16 cellular contexts compared by ENCODE assay signal in genomic region chr11:119615879-119616190, GRCh38.
A peak's percentile ranks its signal among the peaks of the same experiment; 100 is the strongest.
DNase-seq lines count a peak whose midpoint lies in the region; ATAC-seq, FAIRE-seq and TF ChIP-seq lines count a peak whose summit lies in the region.
"Had no signal": no experiment of that assay in that cellular context is flagged by ENCODE, and none has a peak within 500 bp of the region (broad histone marks: within the 10 kb centered on the region; RNA-seq: fewer than 3 reads in every experiment).

No MANE protein-coding gene starts in this region.

- H3K4me1 ChIP-seq in GM12878 (ENCODE audit: control insufficient read depth, insufficient read depth, low read length) = no peaks in the 10 kb centered on the region
- H3K4me1 ChIP-seq in mucosa of descending colon (ENCODE audit: low read depth) = no peaks in the 10 kb centered on the region
- H3K4me1 ChIP-seq in Caco-2 = peaks cover 28% of the 10 kb centered on the region

- H3K9me3 Mint-ChIP-seq in Caco-2 (ENCODE audit: unreplicated experiment) = no peaks in the 10 kb centered on the region
- H3K9me3 Mint-ChIP-seq: activated naive CD8-positive, alpha-beta T cell treated with anti-CD3 and anti-CD28 coated beads, Interleukin-2, amount 50 U/mL, for 24 hours; stimulated activated memory B cell treated with anti-CD40 and anti-IgM and Interleukin-4, amounts not matched to agents 10 μg/mL and 1 μg/mL and 100 μg/mL, for 72 hours had no signal

- no peak overlapping the region for H3K27ac ChIP-seq in GM12878 (ENCODE audit: control insufficient read depth, insufficient read depth)
- H3K27ac ChIP-seq: SK-N-MC had no signal

- H4K20me1 ChIP-seq in GM12878 (ENCODE audit: control insufficient read depth, insufficient read depth) = no peaks in the 10 kb centered on the region

- no peak for TF ChIP-seq EP300 in GM12878 (IDR thresholded peaks at IDR 0.05; ENCODE audit: borderline replicate concordance in 1 of 2, control insufficient read depth in 1 of 2, low read depth in 2 of 2, low read length in 2 of 2)

- in situ Hi-C loops in GM12878 (cut with MboI) = no loop called here

- SMC1A ChIA-PET in GM12878 (lab: Charles Lee; ENCODE audit: uncharacterized antibody, unreplicated experiment) = interaction anchor here (0.6 to 1.6 kb wide), 2 partner anchors 10 to 19 kb away, joined by 3 read pairs; no protein-coding TSS in a partner anchor

- RAD21 ChIA-PET in GM12878 (lab: Charles Lee; ENCODE audit: unreplicated experiment) = interaction anchor here (0.8 to 1.2 kb wide), 2 partner anchors 41 to 48 kb away, joined by 3 read pairs; no protein-coding TSS in a partner anchor

- POLR2A ChIA-PET in GM12878 (lab: Charles Lee) (no interaction called here), Caco-2 (lab: Charles Lee) (no interaction called here)

- no peak overlapping the region; the same call in 1 of the 2 replicates for H2AFZ ChIP-seq in GM12878 (ENCODE audit: control insufficient read depth, low read depth, low read length)

- TF ChIP-seq CTCF in GM12878 (IDR thresholded peaks at IDR 0.05 in 2 of 3, conservative IDR thresholded peaks at IDR 0.05 in 1 of 3; ENCODE audit: control insufficient read depth in 2 of 3, extremely low read depth in 1 of 3, insufficient read depth in 1 of 3, low read depth in 3 of 3, low read length in 3 of 3) = no peak
- TF ChIP-seq CTCF in mucosa of descending colon (IDR thresholded peaks at IDR 0.05) = no peak
- no peak for TF ChIP-seq CTCF in Caco-2 (IDR thresholded peaks at IDR 0.05; ENCODE audit: insufficient read depth in 1 of 2, low read depth in 1 of 2, low read length in 1 of 2, severe bottlenecking in 1 of 2, unreplicated experiment in 1 of 2)

- no peak for DNase-seq in GM12878 (ENCODE audit: low read depth, low spot score)
- DNase-seq in mucosa of descending colon = no peak
- DNase-seq in NCI-H2196 treated with DMSO at 0.1 percent for 48 hours (lab: John Stamatoyannopoulos, UW; ENCODE audit: unreplicated experiment) = no peak
- DNase-seq in Caco-2 = no peak
- DNase-seq in NCI-H1694 (lab: John Stamatoyannopoulos, UW) = no peak
- DNase-seq: activated CD4-positive, CD25-positive, alpha-beta regulatory T cell treated with anti-CD3 and anti-CD28 coated beads, Interleukin-2, amount 50 U/mL, for 72 hours; activated naive CD8-positive, alpha-beta T cell treated with anti-CD3 and anti-CD28 coated beads, Interleukin-2, amount 50 U/mL, for 24 hours; GOT3; NCI-H1417; stimulated activated CD4-positive, alpha-beta T cell treated with anti-CD3 and anti-CD28 coated beads, Interleukin-2, amount 100 ng/mL, for 48 hours had no signal

- no peak for TF ChIP-seq POLR2A in GM12878 (IDR thresholded peaks at IDR 0.05; ENCODE audit: low read depth, low read length)

- no peaks in the 10 kb centered on the region for H3K27me3 Mint-ChIP-seq in Caco-2 (ENCODE audit: insufficient read depth, unreplicated experiment)

- H3K36me3 Mint-ChIP-seq in Caco-2 (ENCODE audit: insufficient read depth, unreplicated experiment) = peaks cover 5% of the 10 kb centered on the region
- H3K36me3 Mint-ChIP-seq: stimulated activated memory B cell treated with anti-CD40 and anti-IgM and Interleukin-4, amounts not matched to agents 10 μg/mL and 1 μg/mL and 100 μg/mL, for 72 hours had no signal

- no peak overlapping the region for H3K4me3 Mint-ChIP-seq in Caco-2 (ENCODE audit: unreplicated experiment)
- H3K4me3 Mint-ChIP-seq: activated naive CD8-positive, alpha-beta T cell treated with anti-CD3 and anti-CD28 coated beads, Interleukin-2, amount 50 U/mL, for 24 hours; B cell; stimulated activated memory B cell treated with anti-CD40 and anti-IgM and Interleukin-4, amounts not matched to agents 10 μg/mL and 1 μg/mL and 100 μg/mL, for 72 hours had no signal

- no peak overlapping the region for H3K4me2 ChIP-seq in GM12878 (ENCODE audit: control insufficient read depth, insufficient read depth)

- H3K36me3 ChIP-seq in GM12878 (ENCODE audit: control insufficient read depth in 2 of 2, insufficient read depth in 2 of 2, low read length in 1 of 2) (no peaks in the 10 kb centered on the region), mucosa of descending colon (ENCODE audit: low read depth) (no peaks in the 10 kb centered on the region), Caco-2 (ENCODE audit: control insufficient read depth, insufficient read depth, low read length) (no peaks in the 10 kb centered on the region)

- ATAC-seq in GM18861 (IDR thresholded peaks at IDR 0.05; ENCODE audit: unreplicated experiment) (peak; percentile 7), HG03378 (IDR thresholded peaks at IDR 0.05; ENCODE audit: unreplicated experiment) (peak; percentile 11), GM12878 (peak; percentile 55), mucosa of descending colon (peak; percentile 20), HG03045 (IDR thresholded peaks at IDR 0.05; ENCODE audit: unreplicated experiment) (no peak)
- ATAC-seq: activated naive CD8-positive, alpha-beta T cell treated with anti-CD3 and anti-CD28 coated beads, Interleukin-2, amount 50 U/mL, for 24 hours; stimulated activated memory B cell treated with anti-CD40 and anti-IgM and Interleukin-4, amounts not matched to agents 10 μg/mL and 1 μg/mL and 100 μg/mL, for 72 hours had no signal

- peaks cover 25% of the 10 kb centered on the region for H3K4me1 Mint-ChIP-seq in Caco-2 (ENCODE audit: low read depth, unreplicated experiment)
- H3K4me1 Mint-ChIP-seq: activated naive CD8-positive, alpha-beta T cell treated with anti-CD3 and anti-CD28 coated beads, Interleukin-2, amount 50 U/mL, for 24 hours; stimulated activated memory B cell treated with anti-CD40 and anti-IgM and Interleukin-4, amounts not matched to agents 10 μg/mL and 1 μg/mL and 100 μg/mL, for 72 hours had no signal

- peaks cover 0 to 2% of the 10 kb centered on the region in 2 experiments; a peak in 2 of 4 replicates for H3K27me3 ChIP-seq in GM12878 (replicated peaks in 1 of 2; ENCODE audit: control insufficient read depth in 2 of 2, insufficient read depth in 2 of 2, low read length in 1 of 2)
- no peaks in the 10 kb centered on the region for H3K27me3 ChIP-seq in Caco-2 (replicated peaks; ENCODE audit: control insufficient read depth, insufficient read depth, low read length)

- intact Hi-C loops in GM12878 (cut with micrococcal nuclease; ENCODE audit: unreplicated experiment) (loop anchor here (10.0 kb wide), 1 partner anchor 131 kb away; no protein-coding TSS in a partner anchor), mucosa of descending colon (cut with DNase I, micrococcal nuclease) (no loop called here), Caco-2 (cut with micrococcal nuclease; ENCODE audit: unreplicated experiment) (no loop called here)

- CTCF ChIA-PET in GM12878 (lab: Yijun Ruan, JAX) = interaction anchor here (1.4 to 1.5 kb wide), 3 partner anchors 17 to 141 kb away, joined by 3 to 4 read pairs (median 3); no protein-coding TSS in a partner anchor
- CTCF ChIA-PET in Caco-2 (lab: Charles Lee) = no interaction called here

- no peak overlapping the region for H3K4me3 ChIP-seq in GM12878
- H3K4me3 ChIP-seq in mucosa of descending colon = no peak overlapping the region
- H3K4me3 ChIP-seq in Caco-2 (ENCODE audit: low read depth, low read length) = no peak overlapping the region
- H3K4me3 ChIP-seq: SK-N-MC had no signal

- FAIRE-seq in GM12878 (lab: Jason Lieb, UNC) = no peak

- TF ChIP-seq RAD21 in GM12878 (IDR thresholded peaks at IDR 0.05; ENCODE audit: insufficient read depth, low read depth, low read length) = no peak

- no peaks in the 10 kb centered on the region for H3K79me2 ChIP-seq in GM12878 (ENCODE audit: control insufficient read depth, insufficient read depth, low read length)

- H3K27ac Mint-ChIP-seq in Caco-2 (ENCODE audit: unreplicated experiment) = no peak overlapping the region
- H3K27ac Mint-ChIP-seq: activated naive CD8-positive, alpha-beta T cell treated with anti-CD3 and anti-CD28 coated beads, Interleukin-2, amount 50 U/mL, for 24 hours; B cell; stimulated activated memory B cell treated with anti-CD40 and anti-IgM and Interleukin-4, amounts not matched to agents 10 μg/mL and 1 μg/mL and 100 μg/mL, for 72 hours had no signal

- H3K9me3 ChIP-seq in GM12878 (replicated peaks; ENCODE audit: control insufficient read depth, insufficient read depth, low read length) = peaks cover 6% of the 10 kb centered on the region; the same call in 2 of the 3 replicates
- H3K9me3 ChIP-seq in mucosa of descending colon = no peaks in the 10 kb centered on the region
- H3K9me3 ChIP-seq in Caco-2 = no peaks in the 10 kb centered on the region

- no peak overlapping the region for H3K9ac ChIP-seq in GM12878 (ENCODE audit: control insufficient read depth, insufficient read depth, low read length)

- BruUV-seq in GM12878 (replicated peaks; lab: Mats Ljungman, UMichigan) = no TSS peak
- BruUV-seq in Caco-2 (replicated peaks; lab: Mats Ljungman, UMichigan) = no TSS peak

TF ChIP-seq in GM12878, 131 proteins besides CTCF, POLR2A, EP300 and RAD21 (continues in another document):
- no peak for TF ChIP-seq IKZF1 (conservative IDR thresholded peaks at IDR 0.05)
- TF ChIP-seq MYB (IDR thresholded peaks at IDR 0.05; ENCODE audit: borderline replicate concordance, low read depth, low read length) = no peak
- TF ChIP-seq PAX8 (IDR thresholded peaks at IDR 0.05) = no peak
- TF ChIP-seq ZZZ3 (IDR thresholded peaks at IDR 0.05; ENCODE audit: control insufficient read depth, insufficient read length, low read depth) = no peak
- no peak for TF ChIP-seq POU2F2 (IDR thresholded peaks at IDR 0.05; ENCODE audit: borderline replicate concordance, low read depth, low read length)
